27 cellular contexts compared by ENCODE assay signal in the genomic region with DNA sequence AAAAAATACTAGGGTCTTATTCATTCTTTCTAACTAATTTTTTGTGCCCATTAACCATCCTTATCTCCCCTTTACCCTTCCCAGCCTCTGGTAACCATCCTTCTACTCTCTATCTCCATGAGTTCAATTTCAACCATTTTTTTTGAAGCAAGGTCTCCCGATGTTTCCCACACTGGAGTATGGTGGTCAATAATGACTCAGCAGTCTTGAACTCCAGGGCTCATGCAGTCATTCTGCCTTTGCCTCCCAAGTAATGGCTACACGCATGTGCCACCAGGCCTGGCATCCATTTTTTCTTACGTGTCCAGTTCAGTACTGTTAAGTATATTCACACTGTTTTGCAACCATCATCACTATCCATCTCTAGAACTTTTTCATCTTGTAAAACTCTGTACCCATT.
"Had no signal": no experiment of that assay in that cellular context is flagged by ENCODE, and none has a peak within 500 bp of the region (broad histone marks: within the 10 kb centered on the region; RNA-seq: fewer than 3 reads in every experiment).

No MANE protein-coding gene starts in this region.

- H3K36me3 Mint-ChIP-seq: activated naive CD4-positive, alpha-beta T cell treated with anti-CD3 and anti-CD28 coated beads, Interleukin-2, amount 50 U/mL, for 72 hours had no signal

- H3K27me3 ChIP-seq: esophagus muscularis mucosa, heart right ventricle, left lung, vagina had no signal

- H3K4me1 ChIP-seq: left lung had no signal

- H3K4me3 Mint-ChIP-seq: activated T-cell treated with anti-CD3 and anti-CD28 coated beads, Interleukin-2, amount 50 U/mL, for 72 hours; central memory CD8-positive, alpha-beta T cell; dendritic cell treated with granulocyte-macrophage colony-stimulating factor and Interleukin-4, amounts not matched to agents 40 ng/mL and 50 ng/mL, for 4 days; naive thymus-derived CD8-positive, alpha-beta T cell; T-helper 2 cell treated with Interferon-gamma antibody and Interleukin-4, amounts not matched to agents 5 μg/mL and 100 μg/mL, for 36 hours had no signal

- H3K27ac ChIP-seq: esophagus muscularis mucosa, heart right ventricle, left lung, lower lobe of right lung, skin epidermis, thoracic aorta, vagina had no signal

- H3K4me3 ChIP-seq: esophagus muscularis mucosa, heart right ventricle, left lung, lower lobe of right lung, skin epidermis, thoracic aorta, vagina had no signal

- H3K36me3 ChIP-seq: esophagus muscularis mucosa, heart right ventricle, left lung, lower lobe of right lung, thoracic aorta, vagina had no signal

- H3K27ac Mint-ChIP-seq: activated naive CD4-positive, alpha-beta T cell treated with anti-CD3 and anti-CD28 coated beads, Interleukin-2, amount 50 U/mL, for 72 hours; activated T-cell treated with anti-CD3 and anti-CD28 coated beads, Interleukin-2, amount 50 U/mL, for 72 hours; dendritic cell treated with granulocyte-macrophage colony-stimulating factor and Interleukin-4, amounts not matched to agents 40 ng/mL and 50 ng/mL, for 4 days; naive thymus-derived CD8-positive, alpha-beta T cell; T-helper 2 cell treated with Interferon-gamma antibody and Interleukin-4, amounts not matched to agents 5 μg/mL and 100 μg/mL, for 36 hours had no signal

- H3K9me3 Mint-ChIP-seq: activated naive CD4-positive, alpha-beta T cell treated with anti-CD3 and anti-CD28 coated beads, Interleukin-2, amount 50 U/mL, for 72 hours; activated T-cell treated with anti-CD3 and anti-CD28 coated beads, Interleukin-2, amount 50 U/mL, for 72 hours; central memory CD8-positive, alpha-beta T cell; T-helper 2 cell treated with Interferon-gamma antibody and Interleukin-4, amounts not matched to agents 5 μg/mL and 100 μg/mL, for 36 hours had no signal

- DNase-seq: activated CD4-positive, alpha-beta T cell treated with anti-CD3 and anti-CD28 coated beads for 4 hours; activated CD4-positive, alpha-beta T cell treated with anti-CD3 and anti-CD28 coated beads, Interleukin-2, amount 50 U/mL, for 4 hours; activated CD4-positive, CD25-positive, alpha-beta regulatory T cell; activated naive CD4-positive, alpha-beta T cell; activated T-cell treated with anti-CD3 and anti-CD28 coated beads for 4 hours; activated T-cell treated with anti-CD3 and anti-CD28 coated beads, Interleukin-2, amount 50 U/mL, for 72 hours; anterior cingulate cortex; foreskin melanocyte; heart right ventricle; left lung; lower lobe of right lung; mesenchymal stem cell; naive thymus-derived CD8-positive, alpha-beta T cell; posterior cingulate gyrus; stimulated activated CD4-positive, alpha-beta T cell treated with anti-CD3 and anti-CD28 coated beads, Interleukin-12 subunit alpha, Interleukin-12 subunit beta, amount 100 ng/mL, for 4 hours; stimulated activated CD4-positive, alpha-beta T cell treated with anti-CD3 and anti-CD28 coated beads, Interleukin-4, amount 100 ng/mL, for 1 hour; stimulated activated naive CD8-positive, alpha-beta T cell treated with anti-CD3 and anti-CD28 coated beads, Interleukin-15, Interleukin-2, amounts not matched to agents 100 U/mL and 50 U/mL, for 24 hours; trophoblast cell had no signal

- ATAC-seq: activated naive CD4-positive, alpha-beta T cell treated with anti-CD3 and anti-CD28 coated beads, Interleukin-2, amount 50 U/mL, for 72 hours; activated T-cell treated with anti-CD3 and anti-CD28 coated beads, Interleukin-2, amount 50 U/mL, for 72 hours; left lung; lower lobe of right lung; naive thymus-derived CD8-positive, alpha-beta T cell; sciatic nerve; stimulated activated naive CD8-positive, alpha-beta T cell treated with anti-CD3 and anti-CD28 coated beads, Interleukin-15, Interleukin-2, amounts not matched to agents 100 U/mL and 50 U/mL, for 24 hours had no signal
